ENCODE assay signal across 19 cellular contexts in the genomic region with DNA sequence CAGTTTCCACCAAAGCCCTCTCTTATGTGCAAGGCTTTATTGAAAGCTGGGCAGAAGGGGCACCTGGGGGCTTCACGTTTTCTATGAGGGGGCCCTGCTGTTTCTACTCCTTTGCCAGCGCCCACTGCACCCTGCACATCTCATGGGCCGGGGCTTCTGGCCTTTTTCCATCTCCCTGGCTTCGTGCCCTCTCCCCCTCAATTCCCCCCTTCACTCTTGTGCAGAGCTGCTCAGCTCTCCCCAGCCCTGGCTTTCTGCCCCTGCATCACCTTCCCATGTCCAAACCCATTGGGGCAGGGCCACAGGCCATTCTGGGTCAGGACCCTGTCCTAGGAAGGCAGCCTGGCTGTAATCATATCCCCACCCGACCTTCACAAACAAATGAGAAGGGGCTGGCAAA.
"Had no signal": no experiment of that assay in that cellular context is flagged by ENCODE, and none has a peak within 500 bp of the region (broad histone marks: within the 10 kb centered on the region; RNA-seq: fewer than 3 reads in every experiment).

No MANE protein-coding gene starts in this region.

- H3K27ac Mint-ChIP-seq: activated CD4-positive, alpha-beta memory T cell treated with anti-CD3 and anti-CD28 coated beads, Interleukin-2, amount 10 ng/mL, durations not matched to agents 7 days and 5 days; activated CD4-positive, alpha-beta T cell treated with anti-CD3 and anti-CD28 coated beads, Interleukin-2, amount 10 ng/mL, durations not matched to agents 7 days and 5 days; activated naive CD8-positive, alpha-beta T cell; T-helper 1 cell treated with Interleukin-12 subunit alpha and Interleukin-12 subunit beta and Interleukin-4 antibody, amounts not matched to agents 30 μg/mL and 1 μg/mL, for 36 hours; WTC11 had no signal

- H3K27me3 Mint-ChIP-seq: activated CD4-positive, alpha-beta memory T cell treated with anti-CD3 and anti-CD28 coated beads, Interleukin-2, amount 10 ng/mL, durations not matched to agents 7 days and 5 days; activated CD4-positive, alpha-beta T cell treated with anti-CD3 and anti-CD28 coated beads, Interleukin-2, amount 10 ng/mL, durations not matched to agents 7 days and 5 days; activated naive CD8-positive, alpha-beta T cell had no signal

- H3K4me3 Mint-ChIP-seq: activated CD4-positive, alpha-beta memory T cell treated with anti-CD3 and anti-CD28 coated beads, Interleukin-2, amount 10 ng/mL, durations not matched to agents 7 days and 5 days; activated CD4-positive, alpha-beta T cell treated with anti-CD3 and anti-CD28 coated beads, Interleukin-2, amount 10 ng/mL, durations not matched to agents 7 days and 5 days; activated naive CD8-positive, alpha-beta T cell; T-helper 1 cell treated with Interleukin-12 subunit alpha and Interleukin-12 subunit beta and Interleukin-4 antibody, amounts not matched to agents 30 μg/mL and 1 μg/mL, for 36 hours; WTC11 had no signal

- H3K4me1 ChIP-seq: adrenal gland had no signal

- H3K4me1 Mint-ChIP-seq: activated CD4-positive, alpha-beta memory T cell treated with anti-CD3 and anti-CD28 coated beads, Interleukin-2, amount 10 ng/mL, durations not matched to agents 7 days and 5 days; WTC11 had no signal

- H3K27me3 ChIP-seq: adrenal gland, MG63, Peyer's patch had no signal

- DNase-seq: activated CD4-positive, alpha-beta memory T cell treated with anti-CD3 and anti-CD28 coated beads, Interleukin-2, amount 10 ng/mL, durations not matched to agents 7 days and 5 days; activated CD4-positive, alpha-beta T cell treated with anti-CD3 and anti-CD28 coated beads for 1 hour; activated CD4-positive, alpha-beta T cell treated with anti-CD3 and anti-CD28 coated beads, Interleukin-2, amount 10 ng/mL, durations not matched to agents 7 days and 5 days; activated effector memory CD4-positive, alpha-beta T cell treated with Interleukin-2 at 50 U/mL for 16 hours; activated naive CD4-positive, alpha-beta T cell; activated T-cell treated with anti-CD3 and anti-CD28 coated beads for 4 hours; adrenal gland; cerebellar nuclear complex; MV-4-11; NCI-H1105 treated with DMSO at 0.1 percent for 48 hours; NCI-H187 treated with DMSO at 0.1 percent for 48 hours; NCI-H2081 treated with DMSO at 0.1 percent for 48 hours; NCI-H446; Peyer's patch; SHP77 had no signal

- H3K9me3 ChIP-seq: MG63 had no signal

- H3K27ac ChIP-seq: adrenal gland, Peyer's patch had no signal
